Comparison of ENCODE assay signal across 9 cellular contexts in genomic region chr11:119373917-119374631, GRCh38. TPM values are rescaled to one million over a fixed set of nuclear protein-coding genes. Genes with fewer than 3 reads are reported as not detected.
DNase-seq lines count a peak whose midpoint lies in the region; ATAC-seq, FAIRE-seq and TF ChIP-seq lines count a peak whose summit lies in the region.
"Had no signal": no experiment of that assay in that cellular context is flagged by ENCODE, and none has a peak within 500 bp of the region (broad histone marks: within the 10 kb centered on the region; RNA-seq: fewer than 3 reads in every experiment).

No MANE protein-coding gene starts in this region.

- peak overlapping the region; percentile 93 to 95 for H3K27ac ChIP-seq in breast epithelium
- no peak overlapping the region for H3K27ac ChIP-seq in keratinocyte (ENCODE audit: control insufficient read depth, insufficient read depth, low read length)

- DNase-seq in NCI-H1436 (lab: John Stamatoyannopoulos, UW) (peak; percentile 53), NCI-H1436 treated with DMSO at 0.1 percent for 48 hours (lab: John Stamatoyannopoulos, UW) (no peak), NCI-H1417 (lab: John Stamatoyannopoulos, UW) (peak; percentile 73 to 86 (median 73)), SKM-1 treated with dmso at 0.1 percent for 144 hours (lab: John Stamatoyannopoulos, UW; ENCODE audit: unreplicated experiment) (peak; percentile 40), breast epithelium (ENCODE audit: low spot score in 2 of 2) (peak in 1 of 2 donors; percentile 73), keratinocyte (ENCODE audit: low read depth, low spot score) (no peak)
- peak; percentile 55 for DNase-seq in stimulated activated CD4-positive, alpha-beta T cell treated with anti-CD3 and anti-CD28 coated beads, Interleukin-15, amount 100 ng/mL, for 24 hours

- H3K36me3 ChIP-seq in breast epithelium (no peaks in the 10 kb centered on the region), keratinocyte (ENCODE audit: control insufficient read depth in 2 of 2, extremely low read depth in 1 of 2, insufficient read depth in 2 of 2, low read length in 2 of 2) (no peaks in the 10 kb centered on the region)

- no peak overlapping the region for H2AFZ ChIP-seq in keratinocyte (ENCODE audit: control insufficient read depth, low read length)

- intact Hi-C loops in breast epithelium (cut with DNase I; ENCODE audit: low total_unique reads) = no loop called here

- no peak overlapping the region for H3K4me2 ChIP-seq in keratinocyte (ENCODE audit: control insufficient read depth, extremely low read depth, insufficient read depth, low read depth, low read length)

- peaks cover 24 to 37% of the 10 kb centered on the region in 2 donors for H3K4me1 ChIP-seq in breast epithelium
- H3K4me1 ChIP-seq in keratinocyte (ENCODE audit: control insufficient read depth, extremely low read depth, insufficient read depth, low read length) = peaks cover 23% of the 10 kb centered on the region

- H3K9ac ChIP-seq in keratinocyte (ENCODE audit: control insufficient read depth, extremely low read depth, insufficient read depth, low read length) = no peak overlapping the region

- ATAC-seq in HG03521 (IDR thresholded peaks at IDR 0.05; ENCODE audit: unreplicated experiment) = no peak

- H4K20me1 ChIP-seq in keratinocyte (ENCODE audit: control insufficient read depth, extremely low read depth, insufficient read depth, low read length) = no peaks in the 10 kb centered on the region

- no peak overlapping the region for H3K4me3 ChIP-seq in breast epithelium
- H3K4me3 ChIP-seq in keratinocyte (ENCODE audit: control insufficient read depth in 2 of 3, extremely low read depth in 1 of 3, insufficient read depth in 2 of 3, low read depth in 1 of 3, low read length in 3 of 3) = no peak overlapping the region

- TF ChIP-seq CTCF in breast epithelium (IDR thresholded peaks at IDR 0.05) (peak; percentile 68 to 80 (median 79)), keratinocyte (optimal IDR thresholded peaks at IDR 0.05 in 1 of 3, IDR thresholded peaks at IDR 0.05 in 1 of 3, conservative IDR thresholded peaks at IDR 0.05 in 1 of 3; ENCODE audit: extremely low read depth in 1 of 3, insufficient read depth in 2 of 3, low read length in 3 of 3) (peak; percentile 86 to 98 (median 92))

- dilution Hi-C loops in keratinocyte (cut with MboI; ENCODE audit: extremely low pct_ligation_motif_present, low sequenced_read_pairs) = no loop called here

- H3K9me3 ChIP-seq in breast epithelium (no peaks in the 10 kb centered on the region), keratinocyte (ENCODE audit: control insufficient read depth, low read depth, low read length) (no peaks in the 10 kb centered on the region)

- TF ChIP-seq POLR2A in breast epithelium (IDR thresholded peaks at IDR 0.05) = no peak

- no peaks in the 10 kb centered on the region for H3K79me2 ChIP-seq in keratinocyte (ENCODE audit: control insufficient read depth, insufficient read depth, low read length)

- H3K27me3 ChIP-seq in breast epithelium (no peaks in the 10 kb centered on the region), keratinocyte (ENCODE audit: control insufficient read depth, extremely low read depth, insufficient read depth, low read length) (peaks cover 6% of the 10 kb centered on the region)

- peaks cover 2% of the 10 kb centered on the region for H3K9me1 ChIP-seq in keratinocyte (ENCODE audit: control insufficient read depth, extremely low read depth, insufficient read depth, low read length)

- peak; percentile 78 for FAIRE-seq in keratinocyte (lab: Jason Lieb, UNC)
- FAIRE-seq: A204.1 had no signal

RNA-seq across cellular contexts. Expression of gene USP2, which starts 7.4 kb away (rescaled TPM):
- total RNA-seq in breast epithelium = 1 to 10 TPM in 2 of 3 donors, under 1 TPM in 1; 0.48 to 3.8 (median 2.0) TPM
- polyA plus RNA-seq in keratinocyte = 0.35 to 0.49 TPM (median 0.46 TPM) in 3 replicates
- polyA plus RNA-seq in keratinocyte (2011; ENCODE audit: low read depth) = 8.9 TPM
- 0.27 and 0.29 TPM in 2 replicates for polyA plus RNA-seq in keratinocyte (2011; cell fraction: cytosol; rRNA removed)
- polyA plus RNA-seq in keratinocyte (2011; cell fraction: nucleus; rRNA removed) = 0.62 and 0.80 TPM in 2 replicates
- 0.44 and 12.1 TPM in 2 replicates for polyA plus RNA-seq in keratinocyte (2012; ENCODE audit: low replicate concordance)
- polyA minus RNA-seq in keratinocyte = 0.49 to 1.2 TPM (median 0.79 TPM) in 3 replicates
- not detected for polyA minus RNA-seq in keratinocyte (2011; cell fraction: cytosol; rRNA and poly(A)+ RNA removed)
- 0.84 and 1.0 TPM in 2 replicates for polyA minus RNA-seq in keratinocyte (2011; cell fraction: nucleus; rRNA and poly(A)+ RNA removed)

RNA-seq across cellular contexts. Expression of gene MFRP, which starts 27.6 kb away (rescaled TPM):
- under 1 TPM in 1 of 3 donors, not detected in 2; 0.16 TPM for total RNA-seq in breast epithelium
- polyA plus RNA-seq in keratinocyte = not detected in 3 replicates
- not detected for polyA plus RNA-seq in keratinocyte (2011; ENCODE audit: low read depth)
- not detected in 2 replicates for polyA plus RNA-seq in keratinocyte (2011; cell fraction: cytosol; rRNA removed)
- polyA plus RNA-seq in keratinocyte (2011; cell fraction: nucleus; rRNA removed) = not detected in 2 replicates
- not detected in 2 replicates for polyA plus RNA-seq in keratinocyte (2012; ENCODE audit: low replicate concordance)
- polyA minus RNA-seq in keratinocyte = not detected in 3 replicates
- polyA minus RNA-seq in keratinocyte (2011; cell fraction: cytosol; rRNA and poly(A)+ RNA removed) = not detected
- not detected in 2 replicates for polyA minus RNA-seq in keratinocyte (2011; cell fraction: nucleus; rRNA and poly(A)+ RNA removed)

RNA-seq across cellular contexts. Expression of gene C1QTNF5, which starts 33.4 kb away (rescaled TPM):
- 10 to 100 TPM; 14.3 to 55.0 (median 38.0) TPM for total RNA-seq in breast epithelium
- polyA plus RNA-seq in keratinocyte = 0.04 TPM in 1 of 3 replicates, not detected in the others
- not detected for polyA plus RNA-seq in keratinocyte (2011; ENCODE audit: low read depth)
- polyA plus RNA-seq in keratinocyte (2011; cell fraction: cytosol; rRNA removed) = 0.06 TPM in 1 of 2 replicates, not detected in the other
- polyA plus RNA-seq in keratinocyte (2011; cell fraction: nucleus; rRNA removed) = not detected in 2 replicates
- polyA plus RNA-seq in keratinocyte (2012; ENCODE audit: low replicate concordance) = not detected in 2 replicates
- not detected in 3 replicates for polyA minus RNA-seq in keratinocyte
- not detected for polyA minus RNA-seq in keratinocyte (2011; cell fraction: cytosol; rRNA and poly(A)+ RNA removed)
- polyA minus RNA-seq in keratinocyte (2011; cell fraction: nucleus; rRNA and poly(A)+ RNA removed) = not detected in 2 replicates

RNA-seq across cellular contexts. Expression of gene RNF26, which starts 39.7 kb away (rescaled TPM):
- 10 to 100 TPM in 1 of 3 donors, 1 to 10 TPM in 2; 8.8 to 11.2 (median 9.7) TPM for total RNA-seq in breast epithelium
- 9.1 to 27.7 TPM (median 13.2 TPM) in 3 replicates for polyA plus RNA-seq in keratinocyte
- 2.2 TPM for polyA plus RNA-seq in keratinocyte (2011; ENCODE audit: low read depth)
- polyA plus RNA-seq in keratinocyte (2011; cell fraction: cytosol; rRNA removed) = 13.2 and 16.9 TPM in 2 replicates
- 18.1 and 23.2 TPM in 2 replicates for polyA plus RNA-seq in keratinocyte (2011; cell fraction: nucleus; rRNA removed)
- polyA plus RNA-seq in keratinocyte (2012; ENCODE audit: low replicate concordance) = 13.8 and 26.8 TPM in 2 replicates
- 24.4 to 88.9 TPM (median 29.9 TPM) in 3 replicates for polyA minus RNA-seq in keratinocyte
- polyA minus RNA-seq in keratinocyte (2011; cell fraction: cytosol; rRNA and poly(A)+ RNA removed) = 26.1 TPM
- 15.9 and 21.3 TPM in 2 replicates for polyA minus RNA-seq in keratinocyte (2011; cell fraction: nucleus; rRNA and poly(A)+ RNA removed)

RNA-seq across cellular contexts. Expression of gene THY1, which starts 48.9 kb away (rescaled TPM):
- total RNA-seq in breast epithelium = 10 to 100 TPM in 2 of 3 donors, 1 to 10 TPM in 1; 8.5 to 26.3 (median 23.8) TPM
- 2.4 to 5.7 TPM (median 5.0 TPM) in 3 replicates for polyA plus RNA-seq in keratinocyte
- polyA plus RNA-seq in keratinocyte (2011; ENCODE audit: low read depth) = not detected
- 2.4 and 2.5 TPM in 2 replicates for polyA plus RNA-seq in keratinocyte (2011; cell fraction: cytosol; rRNA removed)
- 1.4 and 2.0 TPM in 2 replicates for polyA plus RNA-seq in keratinocyte (2011; cell fraction: nucleus; rRNA removed)
- 0.34 and 3.4 TPM in 2 replicates for polyA plus RNA-seq in keratinocyte (2012; ENCODE audit: low replicate concordance)
- 6.5 to 8.6 TPM (median 8.2 TPM) in 3 replicates for polyA minus RNA-seq in keratinocyte
- not detected for polyA minus RNA-seq in keratinocyte (2011; cell fraction: cytosol; rRNA and poly(A)+ RNA removed)
- 0.95 and 2.2 TPM in 2 replicates for polyA minus RNA-seq in keratinocyte (2011; cell fraction: nucleus; rRNA and poly(A)+ RNA removed)

Comparison
In these comparisons a context has a peak if more than half of its experiments do, and no peak if none do; other contexts are left out.
1. DNase-seq: peak in NCI-H1436 (single experiment), NCI-H1417 (3 of 3), SKM-1 treated with dmso at 0.1 percent for 144 hours (single experiment) and stimulated activated CD4-positive, alpha-beta T cell treated with anti-CD3 and anti-CD28 coated beads, Interleukin-15, amount 100 ng/mL, for 24 hours (single experiment); none in NCI-H1436 treated with DMSO at 0.1 percent for 48 hours (single experiment) and keratinocyte (single experiment).